ENCODE assay signal across 8 cellular contexts in genomic region chr19:40662925-40663711, GRCh38. TPM values are rescaled to one million over a fixed set of nuclear protein-coding genes. Genes with fewer than 3 reads are reported as not detected.
DNase-seq lines count a peak whose midpoint lies in the region; ATAC-seq and TF ChIP-seq lines count a peak whose summit lies in the region.

No MANE protein-coding gene starts in this region.

- H3K4me3 ChIP-seq in BE2C (ENCODE audit: low read depth, low read length) (peak overlapping the region; percentile 68), duodenal mucosa (ENCODE audit: low read depth in 1 of 2, low read length in 2 of 2) (peak overlapping the region; percentile 75 to 84), lower lobe of right lung (peak overlapping the region; percentile 76)

- H3K9me3 ChIP-seq in BE2C, result no peaks in the 10 kb centered on the region
- H3K9me3 ChIP-seq in duodenal mucosa (ENCODE audit: control insufficient read depth in 1 of 2, low read length in 2 of 2), result no peaks in the 10 kb centered on the region
- H3K9me3 ChIP-seq in lower lobe of right lung, result no peaks in the 10 kb centered on the region

- TF ChIP-seq POLR2A in GM19099 (IDR thresholded peaks at IDR 0.05; ENCODE audit: extremely low read depth, insufficient read length, low read depth), result peak; percentile 39

- peak overlapping the region; percentile 70 for H3K27ac ChIP-seq in duodenal mucosa (ENCODE audit: low read depth, low read length)
- H3K27ac ChIP-seq in lower lobe of right lung, result peak overlapping the region; percentile 85

- CTCF ChIA-PET in activated CD4-positive, alpha-beta memory T cell treated with anti-CD3 and anti-CD28 coated beads, Interleukin-2, amount 10 ng/mL, durations not matched to agents 7 days and 5 days (lab: Charles Lee), result interaction anchor here (0.6 to 3.7 kb wide), 17 partner anchors 28 to 482 kb away, joined by 3 to 56 read pairs (median 4); partner anchors contain the start of genes ACTMAP, COQ8B, EGLN2 and ITPKC

- POLR2A ChIA-PET in activated CD4-positive, alpha-beta memory T cell treated with anti-CD3 and anti-CD28 coated beads, Interleukin-2, amount 10 ng/mL, durations not matched to agents 7 days and 5 days (lab: Charles Lee), result interaction anchor here (0.7 to 2.1 kb wide), 10 partner anchors 9 to 156 kb away, joined by 3 to 16 read pairs (median 4); partner anchors contain the start of genes ACTMAP, EGLN2 and RAB4B

- peak overlapping the region; percentile 48 to 63 for H3K9ac ChIP-seq in duodenal mucosa (ENCODE audit: low read depth in 1 of 2, low read length in 2 of 2)

- H3K27me3 ChIP-seq in BE2C (no peaks in the 10 kb centered on the region), duodenal mucosa (ENCODE audit: control insufficient read depth in 1 of 2, insufficient read depth in 2 of 2, low read length in 2 of 2) (no peaks in the 10 kb centered on the region), lower lobe of right lung (ENCODE audit: low read depth) (no peaks in the 10 kb centered on the region)

- DNase-seq in BE2C (peak; percentile 94), NCI-H524 treated with DMSO at 0.1 percent for 48 hours (lab: John Stamatoyannopoulos, UW) (peak; percentile 42), lower lobe of right lung (peak; percentile 93)
- DNase-seq in activated CD4-positive, alpha-beta memory T cell treated with anti-CD3 and anti-CD28 coated beads, Interleukin-2, amount 10 ng/mL, durations not matched to agents 7 days and 5 days, result peak; percentile 92
- DNase-seq in stimulated activated CD4-positive, alpha-beta T cell treated with anti-CD3 and anti-CD28 coated beads, Interleukin-4, amount 100 ng/mL, for 4 hours, result peak; percentile 84 to 96

- no peaks in the 10 kb centered on the region for H3K36me3 ChIP-seq in BE2C
- peaks cover 0 to 3% of the 10 kb centered on the region in 2 donors for H3K36me3 ChIP-seq in duodenal mucosa (ENCODE audit: control insufficient read depth in 1 of 2, insufficient read depth in 2 of 2, low read length in 2 of 2)
- peaks cover 8% of the 10 kb centered on the region for H3K36me3 ChIP-seq in lower lobe of right lung

- ATAC-seq in HG03432 (IDR thresholded peaks at IDR 0.05; ENCODE audit: unreplicated experiment), result peak; percentile 84
- peak; percentile 93 to 95 for ATAC-seq in lower lobe of right lung

- H3K4me3 Mint-ChIP-seq in activated CD4-positive, alpha-beta memory T cell treated with anti-CD3 and anti-CD28 coated beads, Interleukin-2, amount 10 ng/mL, durations not matched to agents 7 days and 5 days, result peak overlapping the region; percentile 77

- peaks cover 3% of the 10 kb centered on the region; the same call in 1 of the 2 replicates for H3K4me1 ChIP-seq in BE2C
- H3K4me1 ChIP-seq in duodenal mucosa (ENCODE audit: control insufficient read depth in 1 of 2, insufficient read depth in 2 of 2, low read length in 2 of 2), result peaks cover 0 to 7% of the 10 kb centered on the region in 2 donors
- peaks cover 8% of the 10 kb centered on the region for H3K4me1 ChIP-seq in lower lobe of right lung

- peaks cover 31% of the 10 kb centered on the region for H3K4me1 Mint-ChIP-seq in activated CD4-positive, alpha-beta memory T cell treated with anti-CD3 and anti-CD28 coated beads, Interleukin-2, amount 10 ng/mL, durations not matched to agents 7 days and 5 days

- intact Hi-C loops in lower lobe of right lung (cut with DNase I), result no loop called here

- H3K9me3 Mint-ChIP-seq in activated CD4-positive, alpha-beta memory T cell treated with anti-CD3 and anti-CD28 coated beads, Interleukin-2, amount 10 ng/mL, durations not matched to agents 7 days and 5 days, result no peaks in the 10 kb centered on the region

- H3K27ac Mint-ChIP-seq in activated CD4-positive, alpha-beta memory T cell treated with anti-CD3 and anti-CD28 coated beads, Interleukin-2, amount 10 ng/mL, durations not matched to agents 7 days and 5 days, result peak overlapping the region; percentile 66

- H3K27me3 Mint-ChIP-seq in activated CD4-positive, alpha-beta memory T cell treated with anti-CD3 and anti-CD28 coated beads, Interleukin-2, amount 10 ng/mL, durations not matched to agents 7 days and 5 days, result peaks cover 5% of the 10 kb centered on the region

- TF ChIP-seq CTCF in BE2C (IDR thresholded peaks at IDR 0.05; ENCODE audit: low read depth, low read length), result peak; percentile 88
- peak; percentile 98 for TF ChIP-seq CTCF in lower lobe of right lung (IDR thresholded peaks at IDR 0.05)

- H3K36me3 Mint-ChIP-seq in activated CD4-positive, alpha-beta memory T cell treated with anti-CD3 and anti-CD28 coated beads, Interleukin-2, amount 10 ng/mL, durations not matched to agents 7 days and 5 days (ENCODE audit: low read depth), result peaks cover 6% of the 10 kb centered on the region

RNA-seq across cellular contexts. Expression of gene NUMBL, which starts 27.3 kb away (rescaled TPM):
- polyA plus RNA-seq in BE2C (2012; ENCODE audit: insufficient read depth, insufficient read length, low read depth), result 30.6 TPM
- total RNA-seq in activated CD4-positive, alpha-beta memory T cell treated with anti-CD3 and anti-CD28 coated beads, Interleukin-2, amount 10 ng/mL, durations not matched to agents 7 days and 5 days, result 1 to 10 TPM; 4.8 to 5.8 TPM
- 17.7 TPM for total RNA-seq in lower lobe of right lung

RNA-seq across cellular contexts. Expression of gene COQ8B, which starts 53.6 kb away (rescaled TPM):
- polyA plus RNA-seq in BE2C (2012; ENCODE audit: insufficient read depth, insufficient read length, low read depth), result 24.1 TPM
- total RNA-seq in activated CD4-positive, alpha-beta memory T cell treated with anti-CD3 and anti-CD28 coated beads, Interleukin-2, amount 10 ng/mL, durations not matched to agents 7 days and 5 days, result 10 to 100 TPM; 32.5 to 37.7 TPM
- total RNA-seq in lower lobe of right lung, result 43.9 TPM

RNA-seq across cellular contexts. Expression of gene ITPKC, which starts 53.8 kb away (rescaled TPM):
- 8.8 TPM for polyA plus RNA-seq in BE2C (2012; ENCODE audit: insufficient read depth, insufficient read length, low read depth)
- total RNA-seq in activated CD4-positive, alpha-beta memory T cell treated with anti-CD3 and anti-CD28 coated beads, Interleukin-2, amount 10 ng/mL, durations not matched to agents 7 days and 5 days, result 1 to 10 TPM; 6.6 to 6.8 TPM
- total RNA-seq in lower lobe of right lung, result 34.9 TPM

Comparison
In these comparisons a context has a peak if more than half of its experiments do, and no peak if none do; other contexts are left out.
1. Peak in every context shown above with its lines: DNase-seq, ATAC-seq, H3K4me3 ChIP-seq and H3K27ac ChIP-seq.
2. DNase-seq: peak in every context shown above with its lines; median percentile 94 in BE2C; 93 in lower lobe of right lung; 92 in activated CD4-positive, alpha-beta memory T cell treated with anti-CD3 and anti-CD28 coated beads, Interleukin-2, amount 10 ng/mL, durations not matched to agents 7 days and 5 days; 90 in stimulated activated CD4-positive, alpha-beta T cell treated with anti-CD3 and anti-CD28 coated beads, Interleukin-4, amount 100 ng/mL, for 4 hours; 42 in NCI-H524 treated with DMSO at 0.1 percent for 48 hours.